Comparison of ENCODE assay signal across 10 cellular contexts in the genomic region with DNA sequence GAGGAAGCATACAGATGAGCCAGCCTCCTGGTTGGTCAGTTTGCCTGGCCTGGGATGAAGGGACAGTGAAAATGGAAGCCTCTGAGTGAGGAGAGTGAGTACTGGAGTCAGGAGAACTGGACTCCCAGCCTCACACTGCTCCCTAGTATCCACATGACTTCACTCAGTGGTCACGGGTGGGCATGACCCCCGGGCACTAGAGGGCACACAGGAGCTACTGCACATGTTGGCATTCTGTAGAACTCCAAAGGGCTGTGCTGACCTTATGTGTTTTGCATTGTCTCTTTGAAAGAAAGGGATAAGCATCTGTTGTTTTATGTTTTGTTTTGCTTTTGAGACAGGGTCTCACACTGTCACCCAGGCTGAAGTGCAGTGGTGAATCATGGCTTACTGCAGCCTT.
DNase-seq lines count a peak whose midpoint lies in the region; ATAC-seq lines count a peak whose summit lies in the region.
"Had no signal": no experiment of that assay in that cellular context is flagged by ENCODE, and none has a peak within 500 bp of the region (broad histone marks: within the 10 kb centered on the region; RNA-seq: fewer than 3 reads in every experiment).

No MANE protein-coding gene starts in this region.

- no peaks in the 10 kb centered on the region for H3K36me3 ChIP-seq in effector memory CD4-positive, alpha-beta T cell (ENCODE audit: control insufficient read depth, insufficient read depth, low read length)
- H3K36me3 ChIP-seq: adrenal gland had no signal

- peak overlapping the region; percentile 22 for H3K27ac ChIP-seq in effector memory CD4-positive, alpha-beta T cell (ENCODE audit: insufficient read depth, low read length, poor library complexity, severe bottlenecking)
- H3K27ac ChIP-seq: adrenal gland had no signal

- ATAC-seq in GM19351 (IDR thresholded peaks at IDR 0.05; ENCODE audit: unreplicated experiment) (no peak), HG03280 (IDR thresholded peaks at IDR 0.05; ENCODE audit: unreplicated experiment) (no peak)

- no peaks in the 10 kb centered on the region for H3K9me3 ChIP-seq in effector memory CD4-positive, alpha-beta T cell (ENCODE audit: control insufficient read depth, low read length)
- H3K9me3 ChIP-seq: adrenal gland had no signal

- no peak overlapping the region for H3K4me3 ChIP-seq in effector memory CD4-positive, alpha-beta T cell (ENCODE audit: insufficient read depth, low read depth, low read length, poor library complexity, severe bottlenecking)
- H3K4me3 ChIP-seq: adrenal gland had no signal

- H3K27me3 ChIP-seq in effector memory CD4-positive, alpha-beta T cell (replicated peaks; ENCODE audit: control insufficient read depth, insufficient read depth, low read length, poor library complexity, severe bottlenecking): no peaks in the 10 kb centered on the region
- H3K27me3 ChIP-seq: adrenal gland had no signal

- DNase-seq in NCI-H2196 (lab: John Stamatoyannopoulos, UW; ENCODE audit: unreplicated experiment) (peak; percentile 21), NCI-H2196 treated with DMSO at 0.1 percent for 48 hours (lab: John Stamatoyannopoulos, UW; ENCODE audit: unreplicated experiment) (no peak), T-helper 2 cell (peak in 3 of 5 experiments; percentile 6 to 69 (median 26)), AG20443 (ENCODE audit: low spot score) (no peak)
- peak in 1 of 3 donors; percentile 15 for DNase-seq in effector memory CD4-positive, alpha-beta T cell
- peak; percentile 42 for DNase-seq in stimulated activated CD4-positive, alpha-beta T cell treated with anti-CD3 and anti-CD28 coated beads, Interleukin-4, amount 100 ng/mL, for 1 hour
- DNase-seq: nephron progenitor cell had no signal

- H3K4me1 ChIP-seq in effector memory CD4-positive, alpha-beta T cell (ENCODE audit: control insufficient read depth, insufficient read depth, low read length, poor library complexity, severe bottlenecking): peaks cover 6% of the 10 kb centered on the region
- H3K4me1 ChIP-seq: adrenal gland had no signal

Comparison
In these comparisons a context has a peak if more than half of its experiments do, and no peak if none do; other contexts are left out.
1. DNase-seq: peak in NCI-H2196 (single experiment), T-helper 2 cell (3 of 5) and stimulated activated CD4-positive, alpha-beta T cell treated with anti-CD3 and anti-CD28 coated beads, Interleukin-4, amount 100 ng/mL, for 1 hour (single experiment); none in NCI-H2196 treated with DMSO at 0.1 percent for 48 hours (single experiment) and AG20443 (single experiment).